Comparison of ENCODE assay signal across 15 cellular contexts in the genomic region with DNA sequence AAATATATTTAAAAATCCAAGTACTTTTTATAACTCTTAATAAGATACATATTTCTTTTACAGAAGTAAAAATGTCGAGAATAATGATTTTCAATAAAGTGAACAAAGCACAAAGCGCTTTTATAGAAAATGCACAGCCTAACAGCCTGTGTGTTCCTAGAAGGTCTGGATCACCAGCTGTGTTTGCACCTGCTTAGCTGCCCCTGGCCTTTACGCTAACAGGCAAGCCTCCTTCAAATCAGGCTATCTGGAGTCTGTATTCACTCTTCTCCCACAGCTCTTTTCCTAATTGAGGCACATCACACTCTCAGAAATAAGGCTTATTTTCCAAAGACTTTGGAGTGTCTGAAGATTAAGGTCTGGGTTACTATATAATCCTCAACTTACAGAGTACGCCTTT.
"Had no signal": no experiment of that assay in that cellular context is flagged by ENCODE, and none has a peak within 500 bp of the region (broad histone marks: within the 10 kb centered on the region; RNA-seq: fewer than 3 reads in every experiment).

No MANE protein-coding gene starts in this region.

- H3K36me3 Mint-ChIP-seq: immature natural killer cell, mesothelial cell of epicardium had no signal

- H3K27ac Mint-ChIP-seq: activated CD8-positive, alpha-beta T cell treated with anti-CD3 and anti-CD28 coated beads for 36 hours; activated T-cell treated with anti-CD3 and anti-CD28 coated beads, Interleukin-2, amount 50 U/mL, for 72 hours; immature natural killer cell; mesothelial cell of epicardium had no signal

- H3K4me1 Mint-ChIP-seq: immature natural killer cell had no signal

- H3K36me3 ChIP-seq: lower lobe of right lung, neutrophil, stomach, thoracic aorta had no signal

- H3K4me1 ChIP-seq: foreskin keratinocyte had no signal

- H3K27me3 ChIP-seq: foreskin keratinocyte, neutrophil, stomach had no signal

- H3K4me3 Mint-ChIP-seq: activated CD8-positive, alpha-beta T cell treated with anti-CD3 and anti-CD28 coated beads for 36 hours; activated T-cell treated with anti-CD3 and anti-CD28 coated beads, Interleukin-2, amount 50 U/mL, for 72 hours; immature natural killer cell; mesothelial cell of epicardium had no signal

- H3K9me3 ChIP-seq: lower lobe of right lung, neutrophil, stomach, thoracic aorta had no signal

- ATAC-seq: activated CD8-positive, alpha-beta T cell treated with anti-CD3 and anti-CD28 coated beads for 36 hours; activated T-cell treated with anti-CD3 and anti-CD28 coated beads, Interleukin-2, amount 50 U/mL, for 72 hours; foreskin keratinocyte; left cardiac atrium; lower lobe of right lung had no signal

- H3K27ac ChIP-seq: foreskin keratinocyte, lower lobe of right lung, neutrophil, stomach, thoracic aorta had no signal

- H3K4me3 ChIP-seq: lower lobe of right lung, stomach, thoracic aorta had no signal

- DNase-seq: activated CD4-positive, alpha-beta T cell treated with anti-CD3 and anti-CD28 coated beads for 4 hours; activated CD8-positive, alpha-beta memory T cell treated with anti-CD3 and anti-CD28 coated beads, Interleukin-2, amount 50 U/mL, for 4 hours; activated CD8-positive, alpha-beta T cell treated with anti-CD3 and anti-CD28 coated beads for 36 hours; activated T-cell treated with anti-CD3 and anti-CD28 coated beads, Interleukin-2, amount 50 U/mL, for 72 hours; aorta; foreskin keratinocyte; immature natural killer cell; left cardiac atrium; lower lobe of right lung; stimulated activated CD4-positive, alpha-beta T cell treated with anti-CD3 and anti-CD28 coated beads, Interleukin-15, amount 100 ng/mL, for 24 hours; stimulated activated CD4-positive, alpha-beta T cell treated with anti-CD3 and anti-CD28 coated beads, Interleukin-4, amount 100 ng/mL, for 24 hours; stomach had no signal

- H3K9me3 Mint-ChIP-seq: activated CD8-positive, alpha-beta T cell treated with anti-CD3 and anti-CD28 coated beads for 36 hours; activated T-cell treated with anti-CD3 and anti-CD28 coated beads, Interleukin-2, amount 50 U/mL, for 72 hours; mesothelial cell of epicardium had no signal
